In the genomic region with DNA sequence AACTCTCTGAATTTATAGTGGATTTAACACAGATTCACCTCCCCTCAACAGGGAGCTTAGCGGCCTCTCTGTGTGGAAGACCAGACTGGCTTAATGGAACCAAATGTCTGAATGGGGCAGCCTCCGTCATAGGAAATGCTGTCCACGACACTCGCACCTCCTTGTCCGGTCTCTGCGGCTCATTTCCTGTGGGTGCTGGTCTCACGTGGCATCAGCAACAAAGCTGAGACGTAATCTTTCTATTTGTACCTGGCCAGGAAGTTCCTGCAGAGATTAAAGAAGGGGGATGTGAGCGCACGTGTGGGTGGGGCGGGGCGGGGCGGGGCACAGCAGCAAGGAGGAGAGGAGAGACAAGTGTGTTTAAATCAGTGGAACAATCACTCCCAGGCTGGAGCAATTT, we compare ENCODE assay signal across 13 cellular contexts.
DNase-seq lines count a peak whose midpoint lies in the region; ATAC-seq and TF ChIP-seq lines count a peak whose summit lies in the region.
"Had no signal": no experiment of that assay in that cellular context is flagged by ENCODE, and none has a peak within 500 bp of the region (broad histone marks: within the 10 kb centered on the region; RNA-seq: fewer than 3 reads in every experiment).

No MANE protein-coding gene starts in this region.

- intact Hi-C loops in dorsolateral prefrontal cortex (cut with DNase I) = no loop called here

- H3K4me2 ChIP-seq in SK-N-SH (no peak overlapping the region), skeletal muscle satellite cell (ENCODE audit: low read length) (peak overlapping the region; percentile 27)

- H3K36me3 ChIP-seq in SK-N-SH (replicated peaks in 1 of 2; ENCODE audit: control insufficient read depth in 1 of 2, insufficient read depth in 2 of 2, low read length in 1 of 2) = no peaks in the 10 kb centered on the region
- no peaks in the 10 kb centered on the region for H3K36me3 ChIP-seq in skeletal muscle satellite cell (ENCODE audit: insufficient read depth, low read length)

- H3K4me1 ChIP-seq in SK-N-SH (ENCODE audit: control insufficient read depth in 1 of 2, insufficient read depth in 2 of 2, low read depth in 1 of 2, low read length in 1 of 2) = no peaks in the 10 kb centered on the region; a peak in 1 of 4 replicates
- H3K4me1 ChIP-seq in skeletal muscle satellite cell (ENCODE audit: control insufficient read depth, insufficient read depth, low read length) = no peaks in the 10 kb centered on the region

- no peaks in the 10 kb centered on the region for H3F3A ChIP-seq in SK-N-SH (replicated peaks; ENCODE audit: insufficient read depth)

- ATAC-seq in SK-N-SH treated with all-trans-retinoic acid at 6 μM for 48 hours = no peak

- H3K9me3 ChIP-seq in SK-N-SH (no peaks in the 10 kb centered on the region), skeletal muscle satellite cell (replicated peaks; ENCODE audit: low read length) (no peaks in the 10 kb centered on the region)

- DNase-seq in SK-N-SH (peak; percentile 46), NCI-H2227 treated with DMSO at 0.1 percent for 48 hours (lab: John Stamatoyannopoulos, UW) (peak; percentile 47), dorsolateral prefrontal cortex (peak in 1 of 10 donors; percentile 7), SKM-1 (lab: John Stamatoyannopoulos, UW; ENCODE audit: unreplicated experiment) (no peak)
- DNase-seq in activated CD8-positive, alpha-beta memory T cell treated with anti-CD3 and anti-CD28 coated beads, Interleukin-2, amount 50 U/mL, for 48 hours = no peak
- no peak for DNase-seq in activated effector memory CD4-positive, alpha-beta T cell treated with Interleukin-2 at 50 U/mL for 16 hours
- DNase-seq: activated CD8-positive, alpha-beta memory T cell treated with anti-CD3 and anti-CD28 coated beads for 24 hours; kidney glomerular epithelial cell; NCI-H526; stimulated activated CD4-positive, alpha-beta T cell treated with anti-CD3 and anti-CD28 coated beads, Interleukin-2, amount 100 ng/mL, for 24 hours had no signal

- H4K20me1 ChIP-seq in SK-N-SH (ENCODE audit: insufficient read depth) = no peaks in the 10 kb centered on the region

- POLR2A ChIA-PET in SK-N-SH (lab: Yijun Ruan, JAX) = no interaction called here

- H3K9ac ChIP-seq in SK-N-SH (no peak overlapping the region), skeletal muscle satellite cell (ENCODE audit: low read depth, low read length) (no peak overlapping the region)

- H3K27me3 ChIP-seq in SK-N-SH (ENCODE audit: insufficient read depth) (no peaks in the 10 kb centered on the region), dorsolateral prefrontal cortex (peaks cover 0 to 6% (median 0%) of the 10 kb centered on the region in 45 donors), skeletal muscle satellite cell (ENCODE audit: control insufficient read depth, insufficient read depth, low read length) (peaks cover 8% of the 10 kb centered on the region)

- TF ChIP-seq EP300 in SK-N-SH (IDR thresholded peaks at IDR 0.05; ENCODE audit: borderline replicate concordance in 1 of 2, low read depth in 1 of 2, low read length in 1 of 2) = no peak

- H3K27ac ChIP-seq in SK-N-SH (ENCODE audit: low read depth in 2 of 2, low read length in 1 of 2) = no peak overlapping the region
- peak overlapping the region in 2 of 59 donors; percentile 5 to 15 for H3K27ac ChIP-seq in dorsolateral prefrontal cortex
- H3K27ac ChIP-seq: coronary artery had no signal

- no peak overlapping the region for H3K4me3 ChIP-seq in SK-N-SH (ENCODE audit: low read depth in 2 of 2, low read length in 1 of 2)
- H3K4me3 ChIP-seq in dorsolateral prefrontal cortex = peak overlapping the region in 58 of 59 donors; percentile 2 to 64 (median 46)
- H3K4me3 ChIP-seq in skeletal muscle satellite cell (ENCODE audit: low read length) = no peak overlapping the region
- H3K4me3 ChIP-seq: coronary artery had no signal

- no peaks in the 10 kb centered on the region for H3K9me2 ChIP-seq in SK-N-SH

- WGBS in SK-N-SH (ENCODE audit: low lambda C conversion rate) = 40% methylated on average over 13 of the region's 13 CpGs

- no peak for TF ChIP-seq RAD21 in SK-N-SH (IDR thresholded peaks at IDR 0.05; ENCODE audit: low read length)

- CTCF ChIA-PET in SK-N-SH (lab: Yijun Ruan, JAX) = interaction anchor here (1.1 to 1.4 kb wide), 3 partner anchors 11 to 59 kb away, joined by 3 to 5 read pairs (median 3); no protein-coding TSS in a partner anchor

- TF ChIP-seq CTCF in SK-N-SH (IDR thresholded peaks at IDR 0.05) (no peak), dorsolateral prefrontal cortex (IDR thresholded peaks at IDR 0.05 in 54 of 56, conservative IDR thresholded peaks at IDR 0.05 in 2 of 56; ENCODE audit: low read depth in 1 of 56, partially characterized antibody in 56 of 56) (no peak)

- H3K79me2 ChIP-seq in SK-N-SH (ENCODE audit: insufficient read depth) = no peaks in the 10 kb centered on the region

- no peak overlapping the region for H2AFZ ChIP-seq in SK-N-SH (ENCODE audit: low read depth)

TF ChIP-seq in SK-N-SH, 30 proteins besides CTCF, POLR2A, EP300 and RAD21:
- TF ChIP-seq RFX5 (IDR thresholded peaks at IDR 0.05; ENCODE audit: low read length) = no peak
- TF ChIP-seq FOSL2 (IDR thresholded peaks at IDR 0.05; ENCODE audit: borderline replicate concordance, low read depth) = no peak
- no peak for TF ChIP-seq MEF2A (IDR thresholded peaks at IDR 0.05; ENCODE audit: borderline replicate concordance, low read depth)
- TF ChIP-seq TAF1 (IDR thresholded peaks at IDR 0.05; ENCODE audit: borderline replicate concordance, low read depth, low read length) = no peak
- TF ChIP-seq, protein P1, sequence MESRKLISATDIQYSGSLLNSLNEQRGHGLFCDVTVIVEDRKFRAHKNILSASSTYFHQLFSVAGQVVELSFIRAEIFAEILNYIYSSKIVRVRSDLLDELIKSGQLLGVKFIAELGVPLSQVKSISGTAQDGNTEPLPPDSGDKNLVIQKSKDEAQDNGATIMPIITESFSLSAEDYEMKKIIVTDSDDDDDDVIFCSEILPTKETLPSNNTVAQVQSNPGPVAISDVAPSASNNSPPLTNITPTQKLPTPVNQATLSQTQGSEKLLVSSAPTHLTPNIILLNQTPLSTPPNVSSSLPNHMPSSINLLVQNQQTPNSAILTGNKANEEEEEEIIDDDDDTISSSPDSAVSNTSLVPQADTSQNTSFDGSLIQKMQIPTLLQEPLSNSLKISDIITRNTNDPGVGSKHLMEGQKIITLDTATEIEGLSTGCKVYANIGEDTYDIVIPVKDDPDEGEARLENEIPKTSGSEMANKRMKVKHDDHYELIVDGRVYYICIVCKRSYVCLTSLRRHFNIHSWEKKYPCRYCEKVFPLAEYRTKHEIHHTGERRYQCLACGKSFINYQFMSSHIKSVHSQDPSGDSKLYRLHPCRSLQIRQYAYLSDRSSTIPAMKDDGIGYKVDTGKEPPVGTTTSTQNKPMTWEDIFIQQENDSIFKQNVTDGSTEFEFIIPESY (IDR thresholded peaks at IDR 0.05; ENCODE audit: borderline replicate concordance, low read depth) = no peak
- TF ChIP-seq JUND (IDR thresholded peaks at IDR 0.05) = no peak

TF ChIP-seq in SK-N-SH treated with all-trans-retinoic acid at 6 μM for 48 hours, 23 proteins besides CTCF, POLR2A, EP300 and RAD21 (continues in another document):
- no peak for TF ChIP-seq ZFP30 (CRISPR knock-in tag; IDR thresholded peaks at IDR 0.05)
- TF ChIP-seq ESRRG (CRISPR knock-in tag; IDR thresholded peaks at IDR 0.05) = no peak
- no peak for TF ChIP-seq SNAI2 (CRISPR knock-in tag; IDR thresholded peaks at IDR 0.05)
- TF ChIP-seq CSDC2 (CRISPR knock-in tag; IDR thresholded peaks at IDR 0.05) = no peak
- TF ChIP-seq ZNF565 (CRISPR knock-in tag; conservative IDR thresholded peaks at IDR 0.05; ENCODE audit: low read depth) = no peak
- TF ChIP-seq OSR1 (CRISPR knock-in tag; IDR thresholded peaks at IDR 0.05) = no peak
- TF ChIP-seq POU6F1 (CRISPR knock-in tag; IDR thresholded peaks at IDR 0.05; ENCODE audit: borderline replicate concordance, low read depth) = no peak
- no peak for TF ChIP-seq GLIS3 (CRISPR knock-in tag; IDR thresholded peaks at IDR 0.05)
- TF ChIP-seq CSRNP3 (CRISPR knock-in tag; IDR thresholded peaks at IDR 0.05) = no peak
- TF ChIP-seq ZNF8 (CRISPR knock-in tag; IDR thresholded peaks at IDR 0.05) = no peak
- TF ChIP-seq TOX (CRISPR knock-in tag; IDR thresholded peaks at IDR 0.05; ENCODE audit: borderline replicate concordance) = no peak
- no peak for TF ChIP-seq ISL1 (CRISPR knock-in tag; IDR thresholded peaks at IDR 0.05)

Comparison
In these comparisons a context has a peak if more than half of its experiments do, and no peak if none do; other contexts are left out.
1. DNase-seq: peak in SK-N-SH (single experiment) and NCI-H2227 treated with DMSO at 0.1 percent for 48 hours (single experiment); none in SKM-1 (single experiment), activated CD8-positive, alpha-beta memory T cell treated with anti-CD3 and anti-CD28 coated beads, Interleukin-2, amount 50 U/mL, for 48 hours (single experiment) and activated effector memory CD4-positive, alpha-beta T cell treated with Interleukin-2 at 50 U/mL for 16 hours (single experiment).
2. H3K4me3 ChIP-seq: peak in dorsolateral prefrontal cortex (58 of 59); none in SK-N-SH (0 of 2) and skeletal muscle satellite cell (single experiment).